In the genomic region with DNA sequence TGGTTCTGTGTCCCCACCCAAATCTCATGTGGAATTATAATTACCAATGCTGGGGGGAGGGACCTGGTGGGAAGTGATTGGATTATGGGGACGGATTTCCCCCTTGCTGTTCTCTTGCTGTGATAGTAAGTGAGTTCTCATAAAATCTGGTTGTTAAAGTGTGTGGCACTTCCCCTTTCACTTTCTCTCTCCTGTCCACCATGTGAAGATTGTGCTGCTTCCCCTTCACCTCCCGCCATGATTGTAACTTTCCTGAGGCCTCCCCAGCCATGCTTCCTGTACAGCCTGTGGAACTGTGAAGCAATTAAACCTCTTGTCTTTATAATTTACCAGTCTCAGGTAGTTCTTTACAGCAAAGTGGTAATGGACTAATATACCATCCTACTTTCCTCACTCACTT, we compare ENCODE assay signal across 13 cellular contexts.
DNase-seq lines count a peak whose midpoint lies in the region; ATAC-seq and TF ChIP-seq lines count a peak whose summit lies in the region.
"Had no signal": no experiment of that assay in that cellular context is flagged by ENCODE, and none has a peak within 500 bp of the region (broad histone marks: within the 10 kb centered on the region; RNA-seq: fewer than 3 reads in every experiment).

No MANE protein-coding gene starts in this region.

- intact Hi-C loops in natural killer cell (cut with micrococcal nuclease) = no loop called here

- peaks cover 2 to 4% of the 10 kb centered on the region in 2 donors for H3K9me3 Mint-ChIP-seq in natural killer cell

- ATAC-seq in GM18858 (IDR thresholded peaks at IDR 0.05; ENCODE audit: unreplicated experiment) (peak; percentile 45), GM21723 (IDR thresholded peaks at IDR 0.05; ENCODE audit: unreplicated experiment) (peak; percentile 72), HG03442 (IDR thresholded peaks at IDR 0.05; ENCODE audit: unreplicated experiment) (peak; percentile 34), natural killer cell (no peak)
- ATAC-seq: left colon; natural killer cell treated with Interleukin-12 subunit alpha and Interleukin-12 subunit beta and Interleukin-15 and Interleukin-18, amount 100 ng/mL, for 72 hours; right lobe of liver had no signal

- H3K27me3 Mint-ChIP-seq in natural killer cell (ENCODE audit: low read depth in 2 of 2) = no peaks in the 10 kb centered on the region
- H3K27me3 Mint-ChIP-seq: activated naive CD4-positive, alpha-beta T cell treated with anti-CD3 and anti-CD28 coated beads, Interleukin-2, amount 10 ng/mL, durations not matched to agents 7 days and 5 days; natural killer cell treated with Interleukin-12 subunit alpha and Interleukin-12 subunit beta and Interleukin-15 and Interleukin-18, amount 100 ng/mL, for 72 hours had no signal

- no peak overlapping the region for H3K27ac Mint-ChIP-seq in natural killer cell
- H3K27ac Mint-ChIP-seq: activated naive CD4-positive, alpha-beta T cell treated with anti-CD3 and anti-CD28 coated beads, Interleukin-2, amount 10 ng/mL, durations not matched to agents 7 days and 5 days; natural killer cell treated with Interleukin-12 subunit alpha and Interleukin-12 subunit beta and Interleukin-15 and Interleukin-18, amount 100 ng/mL, for 72 hours had no signal

- H3K4me3 Mint-ChIP-seq in natural killer cell = no peak overlapping the region
- H3K4me3 Mint-ChIP-seq: activated naive CD4-positive, alpha-beta T cell treated with anti-CD3 and anti-CD28 coated beads, Interleukin-2, amount 10 ng/mL, durations not matched to agents 7 days and 5 days; natural killer cell treated with Interleukin-12 subunit alpha and Interleukin-12 subunit beta and Interleukin-15 and Interleukin-18, amount 100 ng/mL, for 72 hours had no signal

- no peaks in the 10 kb centered on the region for H3K4me1 Mint-ChIP-seq in natural killer cell
- H3K4me1 Mint-ChIP-seq: activated naive CD4-positive, alpha-beta T cell treated with anti-CD3 and anti-CD28 coated beads, Interleukin-2, amount 10 ng/mL, durations not matched to agents 7 days and 5 days had no signal

- DNase-seq in OCI-M1 (lab: John Stamatoyannopoulos, UW) (peak; percentile 55), GF-D8 (lab: John Stamatoyannopoulos, UW) (no peak), C1 segment of cervical spinal cord (lab: John Stamatoyannopoulos, UW) (no peak), NCI-H128 (lab: John Stamatoyannopoulos, UW; ENCODE audit: unreplicated experiment) (no peak), natural killer cell (no peak)
- DNase-seq: activated naive CD4-positive, alpha-beta T cell treated with anti-CD3 and anti-CD28 coated beads, Interleukin-2, amount 10 ng/mL, durations not matched to agents 7 days and 5 days; left colon; NCI-H2227 treated with DMSO at 0.1 percent for 48 hours; right lobe of liver had no signal

- no peak for TF ChIP-seq CTCF in natural killer cell (IDR thresholded peaks at IDR 0.05)

- no peaks in the 10 kb centered on the region for H3K36me3 Mint-ChIP-seq in natural killer cell
- H3K36me3 Mint-ChIP-seq: activated naive CD4-positive, alpha-beta T cell treated with anti-CD3 and anti-CD28 coated beads, Interleukin-2, amount 10 ng/mL, durations not matched to agents 7 days and 5 days; natural killer cell treated with Interleukin-12 subunit alpha and Interleukin-12 subunit beta and Interleukin-15 and Interleukin-18, amount 100 ng/mL, for 72 hours had no signal

Comparison
In these comparisons a context has a peak if more than half of its experiments do, and no peak if none do; other contexts are left out.
1. ATAC-seq: peak in GM18858 (single experiment), GM21723 (single experiment) and HG03442 (single experiment); none in natural killer cell (0 of 3).